In genomic region chr19:49570997-49571676, GRCh38 we compare ENCODE assay signal across 8 cellular contexts. TPM values are rescaled to one million over a fixed set of nuclear protein-coding genes. Genes with fewer than 3 reads are reported as not detected.
DNase-seq lines count a peak whose midpoint lies in the region; ATAC-seq, FAIRE-seq and TF ChIP-seq lines count a peak whose summit lies in the region.

No MANE protein-coding gene starts in this region.

- 77% methylated on average over 11 of the region's 11 CpGs for WGBS in prostate gland

- H2AFZ ChIP-seq in astrocyte (ENCODE audit: low read depth, low read length) = no peak overlapping the region

- no peaks in the 10 kb centered on the region for H3K27me3 ChIP-seq in astrocyte (ENCODE audit: insufficient read depth, low read length)
- no peaks in the 10 kb centered on the region for H3K27me3 ChIP-seq in prostate gland (replicated peaks; ENCODE audit: insufficient read depth)

- TF ChIP-seq CTCF in NB4 (IDR thresholded peaks at IDR 0.05; ENCODE audit: low read depth, low read length) (no peak), astrocyte (IDR thresholded peaks at IDR 0.05; ENCODE audit: insufficient read depth, low read depth, low read length) (no peak), mucosa of descending colon (IDR thresholded peaks at IDR 0.05) (no peak), prostate gland (IDR thresholded peaks at IDR 0.05) (no peak)

- H3K4me1 Mint-ChIP-seq in astrocyte (ENCODE audit: low read depth, unreplicated experiment) = peaks cover 4% of the 10 kb centered on the region

- H3K27ac ChIP-seq in astrocyte (ENCODE audit: low read depth, low read length) (no peak overlapping the region), prostate gland (no peak overlapping the region)

- H3K9ac ChIP-seq in astrocyte (ENCODE audit: low read length) = peak overlapping the region; percentile 31

- intact Hi-C loops in mucosa of descending colon (cut with DNase I, micrococcal nuclease) = no loop called here
- intact Hi-C loops in prostate gland (cut with DNase I) = no loop called here

- H3K27me3 Mint-ChIP-seq in astrocyte (ENCODE audit: low read depth, unreplicated experiment) = no peaks in the 10 kb centered on the region

- no peak for FAIRE-seq in astrocyte (lab: Jason Lieb, UNC)

- peaks cover 52% of the 10 kb centered on the region for H4K20me1 ChIP-seq in astrocyte (ENCODE audit: insufficient read depth, low read length)

- H3K9me3 ChIP-seq in astrocyte (ENCODE audit: insufficient read depth, low read depth, low read length) (no peaks in the 10 kb centered on the region), mucosa of descending colon (no peaks in the 10 kb centered on the region), prostate gland (no peaks in the 10 kb centered on the region)

- peaks cover 3% of the 10 kb centered on the region for H3K36me3 Mint-ChIP-seq in astrocyte (ENCODE audit: low read depth, unreplicated experiment)

- DNase-seq in ELF-1 (ENCODE audit: low read depth, low spot score) (peak; percentile 72), NB4 (ENCODE audit: low read depth) (peak; percentile 46), astrocyte (ENCODE audit: low read depth) (no peak), mucosa of descending colon (peak in 2 of 3 donors; percentile 43 to 83), activated gamma-delta T cell (lab: John Stamatoyannopoulos, UW) (no peak), prostate gland (ENCODE audit: low spot score) (no peak), AG08396 (ENCODE audit: low spot score) (no peak)

- ATAC-seq in mucosa of descending colon (peak; percentile 63), GM19023 (IDR thresholded peaks at IDR 0.05; ENCODE audit: unreplicated experiment) (no peak)

- H3K4me3 Mint-ChIP-seq in astrocyte (ENCODE audit: unreplicated experiment) = no peak overlapping the region

- H3K4me3 ChIP-seq in NB4 (ENCODE audit: low read depth, low read length) (no peak overlapping the region), astrocyte (ENCODE audit: insufficient read depth, low read depth, low read length) (no peak overlapping the region), mucosa of descending colon (no peak overlapping the region), prostate gland (no peak overlapping the region)

- H3K36me3 ChIP-seq in astrocyte (ENCODE audit: insufficient read depth, low read length) (peaks cover 13% of the 10 kb centered on the region), mucosa of descending colon (ENCODE audit: low read depth) (no peaks in the 10 kb centered on the region), prostate gland (no peaks in the 10 kb centered on the region)

- no peak overlapping the region for H3K27ac Mint-ChIP-seq in astrocyte (ENCODE audit: unreplicated experiment)

- no peak overlapping the region for H3K4me2 ChIP-seq in astrocyte (ENCODE audit: low read length)

- no peaks in the 10 kb centered on the region for H3K9me3 Mint-ChIP-seq in astrocyte (ENCODE audit: unreplicated experiment)

- H3K4me1 ChIP-seq in astrocyte (ENCODE audit: insufficient read depth, low read length) = no peaks in the 10 kb centered on the region
- peaks cover 48% of the 10 kb centered on the region for H3K4me1 ChIP-seq in mucosa of descending colon (ENCODE audit: low read depth)
- no peaks in the 10 kb centered on the region for H3K4me1 ChIP-seq in prostate gland (replicated peaks)

- TF ChIP-seq POLR2A in NB4 (IDR thresholded peaks at IDR 0.05; ENCODE audit: extremely low read depth, insufficient read length) (no peak), prostate gland (IDR thresholded peaks at IDR 0.05) (no peak)

- H3K79me2 ChIP-seq in astrocyte (ENCODE audit: insufficient read depth, low read length) = peaks cover 71% of the 10 kb centered on the region

RNA-seq across cellular contexts. Expression of gene NOSIP, which starts 9.2 kb away (rescaled TPM):
- total RNA-seq in astrocyte (74.6 and 83.8 TPM in 2 replicates), mucosa of descending colon (10 to 100 TPM; 59.2 to 72.5 (median 66.3) TPM), prostate gland (10 to 100 TPM; 62.9 to 91.7 TPM)

RNA-seq across cellular contexts. Expression of gene PRRG2, which starts 10.0 kb away (rescaled TPM):
- total RNA-seq in astrocyte (0.89 and 1.3 TPM in 2 replicates), mucosa of descending colon (10 to 100 TPM in 2 of 3 donors, 1 to 10 TPM in 1; 9.1 to 25.1 (median 18.9) TPM), prostate gland (10 to 100 TPM in 1 of 2 donors, 1 to 10 TPM in 1; 8.1 to 22.5 TPM)

RNA-seq across cellular contexts. Expression of gene PRR12, which starts 19.8 kb away (rescaled TPM):
- total RNA-seq in astrocyte = 29.7 and 29.9 TPM in 2 replicates
- total RNA-seq in mucosa of descending colon = 10 to 100 TPM; 24.2 to 37.3 (median 26.2) TPM
- 10 to 100 TPM; 24.0 to 41.9 TPM for total RNA-seq in prostate gland

RNA-seq across cellular contexts. Expression of gene RCN3, which starts 43.3 kb away (rescaled TPM):
- total RNA-seq in astrocyte (20.2 and 27.5 TPM in 2 replicates), mucosa of descending colon (10 to 100 TPM; 28.5 to 42.2 (median 34.0) TPM), prostate gland (10 to 100 TPM in 1 of 2 donors, 1 to 10 TPM in 1; 2.5 to 14.5 TPM)

RNA-seq across cellular contexts. Expression of gene FCGRT, which starts 58.7 kb away (rescaled TPM):
- 32.2 and 40.6 TPM in 2 replicates for total RNA-seq in astrocyte
- total RNA-seq in mucosa of descending colon = 100 to 1,000 TPM; 308 to 537 (median 450) TPM
- 100 to 1,000 TPM; 140 to 153 TPM for total RNA-seq in prostate gland

Comparison
In these comparisons a context has a peak if more than half of its experiments do, and no peak if none do; other contexts are left out.
1. DNase-seq: peak in ELF-1 (single experiment), NB4 (single experiment) and mucosa of descending colon (2 of 3); none in astrocyte (single experiment), activated gamma-delta T cell (single experiment), prostate gland (single experiment) and AG08396 (single experiment).